1 cellular context compared by ENCODE assay signal in genomic region chr12:116210762-116211161, GRCh38.
TF ChIP-seq lines count a peak whose summit lies in the region.

No MANE protein-coding gene starts in this region.

TF ChIP-seq in GM23338, 12 proteins besides CTCF, POLR2A, EP300 and RAD21:
- no peak for TF ChIP-seq ZNF462 (CRISPR knock-in tag; IDR thresholded peaks at IDR 0.05)
